8 cellular contexts compared by ENCODE assay signal in genomic region chr18:50312296-50313030, GRCh38. TPM values are rescaled to one million over a fixed set of nuclear protein-coding genes. Genes with fewer than 3 reads are reported as not detected.
DNase-seq lines count a peak whose midpoint lies in the region; ATAC-seq lines count a peak whose summit lies in the region.
"Had no signal": no experiment of that assay in that cellular context is flagged by ENCODE, and none has a peak within 500 bp of the region (broad histone marks: within the 10 kb centered on the region; RNA-seq: fewer than 3 reads in every experiment).

No MANE protein-coding gene starts in this region.

- peaks cover 0 to 4% (median 0%) of the 10 kb centered on the region in 5 donors for H3K36me3 Mint-ChIP-seq in naive thymus-derived CD4-positive, alpha-beta T cell

- H3K27me3 Mint-ChIP-seq in naive thymus-derived CD4-positive, alpha-beta T cell = peaks cover 6 to 27% (median 17%) of the 10 kb centered on the region in 5 donors

- H3K36me3 ChIP-seq in naive thymus-derived CD4-positive, alpha-beta T cell (ENCODE audit: control insufficient read depth in 2 of 3, insufficient read depth in 3 of 3, low read length in 3 of 3) = no peaks in the 10 kb centered on the region

- H3K9me3 Mint-ChIP-seq in naive thymus-derived CD4-positive, alpha-beta T cell = peaks cover 0 to 3% (median 0%) of the 10 kb centered on the region in 11 donors

- no peak overlapping the region for H3K27ac Mint-ChIP-seq in naive thymus-derived CD4-positive, alpha-beta T cell

- no peaks in the 10 kb centered on the region for H3K27me3 ChIP-seq in naive thymus-derived CD4-positive, alpha-beta T cell (ENCODE audit: control insufficient read depth in 2 of 2, insufficient read depth in 2 of 2, low read length in 2 of 2)

- H3K4me1 Mint-ChIP-seq in naive thymus-derived CD4-positive, alpha-beta T cell = peaks cover 0 to 12% (median 5%) of the 10 kb centered on the region in 7 donors

- POLR2A ChIA-PET in naive thymus-derived CD4-positive, alpha-beta T cell (lab: Charles Lee) = no interaction called here

- peak; percentile 73 for ATAC-seq in GM19324 (IDR thresholded peaks at IDR 0.05; ENCODE audit: low FRiP score, unreplicated experiment)
- ATAC-seq in HG02798 (IDR thresholded peaks at IDR 0.05; ENCODE audit: poor library complexity, unreplicated experiment) = peak; percentile 73
- peak; percentile 63 for ATAC-seq in HG03571 (IDR thresholded peaks at IDR 0.05; ENCODE audit: unreplicated experiment)
- ATAC-seq in naive thymus-derived CD4-positive, alpha-beta T cell = no peak

- no peak overlapping the region for H3K27ac ChIP-seq in naive thymus-derived CD4-positive, alpha-beta T cell (ENCODE audit: low read depth, low read length)

- no peak overlapping the region for H3K4me3 ChIP-seq in naive thymus-derived CD4-positive, alpha-beta T cell (ENCODE audit: low read length)

- peaks cover 0 to 4% of the 10 kb centered on the region in 2 donors for H3K4me1 ChIP-seq in naive thymus-derived CD4-positive, alpha-beta T cell (ENCODE audit: control insufficient read depth in 2 of 2, insufficient read depth in 2 of 2, low read length in 2 of 2)

- H3K9me3 ChIP-seq in naive thymus-derived CD4-positive, alpha-beta T cell (ENCODE audit: control insufficient read depth in 2 of 3, low read length in 3 of 3) = no peaks in the 10 kb centered on the region

- no peak overlapping the region for H3K4me3 Mint-ChIP-seq in naive thymus-derived CD4-positive, alpha-beta T cell

- intact Hi-C loops in naive thymus-derived CD4-positive, alpha-beta T cell (cut with micrococcal nuclease) = no loop called here

- DNase-seq in ureter (ENCODE audit: low spot score) (peak; percentile 66), T-helper 1 cell (no peak), NCI-H446 (lab: John Stamatoyannopoulos, UW) (no peak)
- no peak for DNase-seq in naive thymus-derived CD4-positive, alpha-beta T cell
- DNase-seq: activated gamma-delta T cell had no signal

- CTCF ChIA-PET in naive thymus-derived CD4-positive, alpha-beta T cell (lab: Charles Lee) = no interaction called here

RNA-seq across cellular contexts. Expression of gene CXXC1, which starts 25.0 kb away (rescaled TPM):
- 119 TPM for total RNA-seq in ureter
- 100 to 1,000 TPM; 141 to 197 (median 155) TPM for total RNA-seq in naive thymus-derived CD4-positive, alpha-beta T cell
- 100 to 1,000 TPM in 1 of 2 donors, 10 to 100 TPM in 1; 78.3 to 111 TPM for polyA plus RNA-seq in naive thymus-derived CD4-positive, alpha-beta T cell

RNA-seq across cellular contexts. Expression of gene MBD1, which starts 31.1 kb away (rescaled TPM):
- 91.7 TPM for total RNA-seq in ureter
- total RNA-seq in naive thymus-derived CD4-positive, alpha-beta T cell = 100 to 1,000 TPM in 4 of 5 experiments, 10 to 100 TPM in 1; 97.5 to 158 (median 118) TPM
- 10 to 100 TPM; 26.1 to 46.1 TPM for polyA plus RNA-seq in naive thymus-derived CD4-positive, alpha-beta T cell

RNA-seq across cellular contexts. Expression of gene CFAP53, which starts 46.2 kb away (rescaled TPM):
- total RNA-seq in ureter = 0.81 TPM
- 1 to 10 TPM in 1 of 5 experiments, under 1 TPM in 4; 0.19 to 1.8 (median 0.64) TPM for total RNA-seq in naive thymus-derived CD4-positive, alpha-beta T cell
- polyA plus RNA-seq in naive thymus-derived CD4-positive, alpha-beta T cell = under 1 TPM in 1 of 2 donors, not detected in 1; 0.09 TPM
